Comparison of ENCODE assay signal across 17 cellular contexts in genomic region chr15:65904301-65904700, GRCh38. TPM values are rescaled to one million over a fixed set of nuclear protein-coding genes. Genes with fewer than 3 reads are reported as not detected.
DNase-seq lines count a peak whose midpoint lies in the region; ATAC-seq, FAIRE-seq and TF ChIP-seq lines count a peak whose summit lies in the region.
"Had no signal": no experiment of that assay in that cellular context is flagged by ENCODE, and none has a peak within 500 bp of the region (broad histone marks: within the 10 kb centered on the region; RNA-seq: fewer than 3 reads in every experiment).

No MANE protein-coding gene starts in this region.

- H3K36me3 Mint-ChIP-seq in stimulated activated naive CD8-positive, alpha-beta T cell treated with anti-CD3 and anti-CD28 coated beads, Interleukin-15, Interleukin-2, amounts not matched to agents 100 ng/mL and 50 ng/mL, for 24 hours (ENCODE audit: low read depth): peaks cover 27% of the 10 kb centered on the region

- H3K27me3 ChIP-seq in K562 (ENCODE audit: control insufficient read depth in 2 of 2, insufficient read depth in 2 of 2, low read length in 2 of 2) (no peaks in the 10 kb centered on the region), hepatocyte (no peaks in the 10 kb centered on the region)
- H3K27me3 ChIP-seq: SJSA1 had no signal

- H2AFZ ChIP-seq in K562 (ENCODE audit: low read depth, low read length) (no peak overlapping the region; the same call in 1 of the 2 replicates), hepatocyte (no peak overlapping the region)
- H2AFZ ChIP-seq: GM23248 had no signal

- H3K4me2 ChIP-seq in K562 (ENCODE audit: insufficient read depth, low read length): peak overlapping the region; percentile 61
- no peak overlapping the region for H3K4me2 ChIP-seq in hepatocyte

- BruUV-seq in K562 (replicated peaks; lab: Mats Ljungman, UMichigan): no TSS peak

- H3K9me3 Mint-ChIP-seq in stimulated activated naive CD8-positive, alpha-beta T cell treated with anti-CD3 and anti-CD28 coated beads, Interleukin-15, Interleukin-2, amounts not matched to agents 100 ng/mL and 50 ng/mL, for 24 hours: no peaks in the 10 kb centered on the region

- no peaks in the 10 kb centered on the region for H3K9me1 ChIP-seq in K562 (ENCODE audit: control insufficient read depth, insufficient read depth, low read length)

- peak; percentile 94 for FAIRE-seq in K562 (lab: Jason Lieb, UNC)
- FAIRE-seq: G401.6, GM19239 had no signal

- H3K9me3 ChIP-seq in K562 (replicated peaks; ENCODE audit: control insufficient read depth, insufficient read depth, low read depth, low read length) (no peaks in the 10 kb centered on the region), hepatocyte (ENCODE audit: low read depth) (no peaks in the 10 kb centered on the region), mucosa of descending colon (no peaks in the 10 kb centered on the region)
- H3K9me3 ChIP-seq: SJSA1 had no signal

- intact Hi-C loops in K562 (cut with micrococcal nuclease): no loop called here
- intact Hi-C loops in mucosa of descending colon (cut with DNase I, micrococcal nuclease): no loop called here

- H3K27ac Mint-ChIP-seq in stimulated activated naive CD8-positive, alpha-beta T cell treated with anti-CD3 and anti-CD28 coated beads, Interleukin-15, Interleukin-2, amounts not matched to agents 100 ng/mL and 50 ng/mL, for 24 hours: peak overlapping the region; percentile 49

- no peak for TF ChIP-seq POLR2A in K562 (conservative IDR thresholded peaks at IDR 0.05)

- in situ Hi-C loops in K562 (cut with MboI): no loop called here

- TF ChIP-seq EP300 in K562 (IDR thresholded peaks at IDR 0.05; ENCODE audit: low read length): no peak

- TF ChIP-seq CTCF in K562 (IDR thresholded peaks at IDR 0.05 in 2 of 3, conservative IDR thresholded peaks at IDR 0.05 in 1 of 3; ENCODE audit: insufficient read depth in 2 of 3, low read depth in 1 of 3, low read length in 3 of 3) (no peak), hepatocyte (IDR thresholded peaks at IDR 0.05; ENCODE audit: poor library complexity) (no peak), mucosa of descending colon (IDR thresholded peaks at IDR 0.05) (no peak)

- DNase-seq in stimulated activated naive CD8-positive, alpha-beta T cell treated with anti-CD3 and anti-CD28 coated beads, Interleukin-15, Interleukin-2, amounts not matched to agents 100 U/mL and 50 U/mL, for 24 hours: no peak
- DNase-seq in K562 (ENCODE audit: extremely low read depth in 1 of 4, low spot score in 3 of 4) (peak; percentile 45 to 73 (median 60)), hepatocyte (ENCODE audit: low spot score) (no peak), mucosa of descending colon (no peak), GM19240 (ENCODE audit: insufficient read length, low spot score) (no peak)
- DNase-seq in activated naive CD4-positive, alpha-beta T cell treated with Interleukin-2 at 50 U/mL for 16 hours: no peak
- DNase-seq: CD4-positive, CD25-positive, alpha-beta regulatory T cell; DMS79 treated with DMSO at 0.1 percent for 48 hours; GM23248; NCI-H2029 treated with DMSO at 0.1 percent for 48 hours; NCI-H510A had no signal

- H3K4me1 ChIP-seq in K562 (replicated peaks in 1 of 2; ENCODE audit: control insufficient read depth in 2 of 2, insufficient read depth in 2 of 2, low read length in 2 of 2) (peaks cover 6 to 43% of the 10 kb centered on the region in 2 experiments), hepatocyte (ENCODE audit: insufficient read depth) (peaks cover 19% of the 10 kb centered on the region), mucosa of descending colon (ENCODE audit: low read depth) (peaks cover 15% of the 10 kb centered on the region)

- POLR2A ChIA-PET in K562 (lab: Yijun Ruan, JAX): interaction anchor here (0.8 to 1.6 kb wide), 7 partner anchors 9 to 111 kb away, joined by 3 to 4 read pairs (median 3); no protein-coding TSS in a partner anchor

- H4K20me1 ChIP-seq in K562 (replicated peaks; ENCODE audit: control insufficient read depth, insufficient read depth, low read length): peaks cover 4% of the 10 kb centered on the region
- no peaks in the 10 kb centered on the region for H4K20me1 ChIP-seq in hepatocyte (ENCODE audit: insufficient read depth, poor library complexity, severe bottlenecking)

- H3K79me2 ChIP-seq in K562 (ENCODE audit: control insufficient read depth, insufficient read depth, low read length) (peaks cover 3% of the 10 kb centered on the region; the same call in 1 of the 3 replicates), hepatocyte (no peaks in the 10 kb centered on the region)

- H3K4me1 Mint-ChIP-seq in stimulated activated naive CD8-positive, alpha-beta T cell treated with anti-CD3 and anti-CD28 coated beads, Interleukin-15, Interleukin-2, amounts not matched to agents 100 ng/mL and 50 ng/mL, for 24 hours (ENCODE audit: low read depth): peaks cover 22% of the 10 kb centered on the region

- H3K4me3 ChIP-seq in K562 (no peak overlapping the region), hepatocyte (no peak overlapping the region), mucosa of descending colon (no peak overlapping the region)
- H3K4me3 ChIP-seq: GM23248, SJSA1 had no signal

- no peak for ATAC-seq in stimulated activated naive CD8-positive, alpha-beta T cell treated with anti-CD3 and anti-CD28 coated beads, Interleukin-15, Interleukin-2, amounts not matched to agents 100 U/mL and 50 U/mL, for 24 hours
- ATAC-seq in K562 (peak; percentile 78), mucosa of descending colon (no peak), HG02870 (IDR thresholded peaks at IDR 0.05; ENCODE audit: unreplicated experiment) (no peak)

- 0 out of 4 replicates have a peak overlapping the region, but pooled peaks of 1 of the 2 experiments have one; percentile 33 for H3K9ac ChIP-seq in K562 (ENCODE audit: insufficient read depth in 1 of 2, low read depth in 2 of 2, low read length in 2 of 2)
- H3K9ac ChIP-seq: GM23248 had no signal

- H3K27ac ChIP-seq in K562 (ENCODE audit: extremely low read depth, low read depth, low read length) (peak overlapping the region; percentile 57), hepatocyte (peak overlapping the region; percentile 12)
- H3K27ac ChIP-seq: GM23248, RWPE1, SJSA1 had no signal

- TF ChIP-seq RAD21 in K562 (CRISPR knock-in tag; conservative IDR thresholded peaks at IDR 0.05 in 1 of 2, IDR thresholded peaks at IDR 0.05 in 1 of 2): no peak

- H3K36me3 ChIP-seq in K562 (ENCODE audit: control insufficient read depth, insufficient read depth, low read length) (peaks cover 76% of the 10 kb centered on the region), hepatocyte (replicated peaks; ENCODE audit: insufficient read depth, low read depth) (no peaks in the 10 kb centered on the region), mucosa of descending colon (ENCODE audit: low read depth) (no peaks in the 10 kb centered on the region)

- H3K27me3 Mint-ChIP-seq in stimulated activated naive CD8-positive, alpha-beta T cell treated with anti-CD3 and anti-CD28 coated beads, Interleukin-15, Interleukin-2, amounts not matched to agents 100 ng/mL and 50 ng/mL, for 24 hours: no peaks in the 10 kb centered on the region
- H3K27me3 Mint-ChIP-seq: CD4-positive, CD25-positive, alpha-beta regulatory T cell had no signal

- H3K9me2 ChIP-seq in hepatocyte (replicated peaks; ENCODE audit: insufficient read depth): no peaks in the 10 kb centered on the region

- H3K4me3 Mint-ChIP-seq in stimulated activated naive CD8-positive, alpha-beta T cell treated with anti-CD3 and anti-CD28 coated beads, Interleukin-15, Interleukin-2, amounts not matched to agents 100 ng/mL and 50 ng/mL, for 24 hours: no peak overlapping the region
- H3K4me3 Mint-ChIP-seq: CD4-positive, CD25-positive, alpha-beta regulatory T cell had no signal

- 11% methylated on average over 4 of the region's 4 CpGs for WGBS in K562 (ENCODE audit: insufficient coverage, low coverage, missing lambda C conversion rate)
- 82% methylated on average over 4 of the region's 4 CpGs for WGBS in hepatocyte (ENCODE audit: low lambda C conversion rate, missing lambda C conversion rate)

- CTCF ChIA-PET in K562 (lab: Yijun Ruan, JAX; ENCODE audit: low intra/inter-chr PET ratio): no interaction called here

TF ChIP-seq in K562, 482 proteins besides CTCF, POLR2A, EP300 and RAD21 (continues in another document):
- TF ChIP-seq GATAD2B (IDR thresholded peaks at IDR 0.05; ENCODE audit: borderline replicate concordance) (no peak), ZNF398 (CRISPR knock-in tag; IDR thresholded peaks at IDR 0.05) (no peak), MAFG (tag; conservative IDR thresholded peaks at IDR 0.05) (peak; percentile 69; the same call in 1 of the 2 replicates)

RNA-seq across cellular contexts. Expression of gene RAB11A, which starts 35.0 kb away (rescaled TPM):
- total RNA-seq in K562 (2011; cell fraction: chromatin; rRNA removed; ENCODE audit: low replicate concordance): 56.2 and 68.3 TPM in 2 replicates
- 12.9 and 14.2 TPM in 2 replicates for total RNA-seq in K562 (2011; cell fraction: nucleolus; rRNA removed)
- total RNA-seq in K562 (2011; cell fraction: nucleoplasm; rRNA removed): 27.7 and 42.6 TPM in 2 replicates
- total RNA-seq in K562 (2014; rRNA removed): 122 and 129 TPM in 2 replicates
- total RNA-seq in K562 (2014; rRNA removed; fragmentation: Illumina TruSeq; extraction: Trizol): 265 and 291 TPM in 2 replicates
- 188 and 194 TPM in 2 replicates for total RNA-seq in K562 (2015; rRNA removed; fragmentation: Illumina TruSeq; extraction: Trizol)
- total RNA-seq in K562 (2021): 224 and 232 TPM in 2 replicates
- 336 and 369 TPM in 2 replicates for polyA plus RNA-seq in K562 (2011; rRNA removed)
- 144 and 235 TPM in 2 replicates for polyA plus RNA-seq in K562 (2011; cell fraction: cytosol; rRNA removed)
- polyA plus RNA-seq in K562 (2011; cell fraction: nucleus; rRNA removed): 66.7 and 120 TPM in 2 replicates
- 291 and 297 TPM in 2 replicates for polyA plus RNA-seq in K562 (2012)
- 317 and 338 TPM in 2 replicates for polyA plus RNA-seq in K562 (2014; fragmentation: Illumina TruSeq; extraction: Trizol)
- polyA plus RNA-seq in K562 (2014; fragmentation: Nextera tagmentation; extraction: Ambion mirVana): 100 to 1,000 TPM; 236 to 271 TPM
- polyA plus RNA-seq in K562 (2014; rRNA removed): 245 and 321 TPM in 2 replicates
- 431 and 466 TPM in 2 replicates for polyA minus RNA-seq in K562 (2011; rRNA and poly(A)+ RNA removed)
- polyA minus RNA-seq in K562 (2011; cell fraction: cytosol; rRNA and poly(A)+ RNA removed): 78.3 and 103 TPM in 2 replicates
- 12.8 and 19.5 TPM in 2 replicates for polyA minus RNA-seq in K562 (2011; cell fraction: nucleus; rRNA and poly(A)+ RNA removed)
- total RNA-seq in hepatocyte: 306 and 309 TPM in 2 replicates
- polyA plus RNA-seq in hepatocyte: 247 and 248 TPM in 2 replicates
- total RNA-seq in mucosa of descending colon: 100 to 1,000 TPM; 214 to 330 (median 320) TPM

Comparison
In these comparisons a context has a peak if more than half of its experiments do, and no peak if none do; other contexts are left out.
1. DNase-seq: peak in K562 (4 of 4); none in stimulated activated naive CD8-positive, alpha-beta T cell treated with anti-CD3 and anti-CD28 coated beads, Interleukin-15, Interleukin-2, amounts not matched to agents 100 U/mL and 50 U/mL, for 24 hours (single experiment), hepatocyte (single experiment), activated naive CD4-positive, alpha-beta T cell treated with Interleukin-2 at 50 U/mL for 16 hours (single experiment), mucosa of descending colon (0 of 3) and GM19240 (single experiment).